ENCODE assay signal across 10 cellular contexts in genomic region chr3:116614795-116615362, GRCh38.
DNase-seq lines count a peak whose midpoint lies in the region; ATAC-seq, FAIRE-seq and TF ChIP-seq lines count a peak whose summit lies in the region.
"Had no signal": no experiment of that assay in that cellular context is flagged by ENCODE, and none has a peak within 500 bp of the region (broad histone marks: within the 10 kb centered on the region; RNA-seq: fewer than 3 reads in every experiment).

No MANE protein-coding gene starts in this region.

- H3K79me2 ChIP-seq in HCT116 (ENCODE audit: insufficient read depth, low read length) = no peaks in the 10 kb centered on the region

- H3K9me3 ChIP-seq in HCT116 (ENCODE audit: control insufficient read depth in 1 of 2, insufficient read depth in 1 of 2, low read depth in 1 of 2, low read length in 2 of 2) = no peaks in the 10 kb centered on the region

- POLR2A ChIA-PET in HCT116 (lab: Charles Lee) = no interaction called here

- peak in 2 of 3 experiments; percentile 29 to 46; a peak in 3 of 6 replicates for TF ChIP-seq CTCF in HCT116 (IDR thresholded peaks at IDR 0.05 in 2 of 3, conservative IDR thresholded peaks at IDR 0.05 in 1 of 3; ENCODE audit: borderline replicate concordance in 1 of 3, insufficient read depth in 1 of 3, low read depth in 2 of 3, low read length in 2 of 3)
- no peak for TF ChIP-seq CTCF in GM20000 (IDR thresholded peaks at IDR 0.05; ENCODE audit: extremely low read depth, missing control alignments)

- no peak overlapping the region for H3K27ac ChIP-seq in HCT116 (ENCODE audit: low read depth, low read length)

- no peak overlapping the region for H2AFZ ChIP-seq in HCT116 (ENCODE audit: low read depth, low read length, poor library complexity, severe bottlenecking)

- intact Hi-C loops in HCT116 (cut with micrococcal nuclease) = loop anchor here (10.0 kb wide), 1 partner anchor 140 kb away; no protein-coding TSS in a partner anchor

- DNase-seq in ELF-1 (ENCODE audit: low read depth, low spot score) = peak; percentile 3
- DNase-seq in HCT116 (ENCODE audit: low read depth, low spot score) = no peak
- peak; percentile 23 for DNase-seq in RCC 7860 (ENCODE audit: low spot score)
- peak; percentile 21 for DNase-seq in left kidney (ENCODE audit: low read depth, low spot score)
- DNase-seq in GM20000 (ENCODE audit: low spot score) = no peak
- no peak for DNase-seq in stimulated activated naive CD4-positive, alpha-beta T cell (lab: John Stamatoyannopoulos, UW)
- DNase-seq: amygdala had no signal

- H3K9me3 Mint-ChIP-seq in activated T-helper 17 cell treated with anti-CD3 and anti-CD28 coated beads, Interleukin-2, amount 50 U/mL, for 72 hours = peaks cover 4% of the 10 kb centered on the region

- RAD21 ChIA-PET in HCT116 (lab: Charles Lee; ENCODE audit: low non-redundant PET in 1 of 2, low total read pairs in 2 of 2, uncharacterized antibody in 2 of 2, unreplicated experiment in 2 of 2) = no interaction called here

- CTCF ChIA-PET in HCT116 (lab: Charles Lee) = no interaction called here

- H3K9ac ChIP-seq in HCT116 (ENCODE audit: low read length) = no peak overlapping the region

- H4K20me1 ChIP-seq in HCT116 (ENCODE audit: insufficient read depth) = no peaks in the 10 kb centered on the region

- H3K4me1 ChIP-seq in HCT116 (ENCODE audit: control insufficient read depth in 1 of 2, insufficient read depth in 2 of 2, low read length in 2 of 2) = no peaks in the 10 kb centered on the region

- no peak overlapping the region for H3K27ac Mint-ChIP-seq in activated T-helper 17 cell treated with anti-CD3 and anti-CD28 coated beads, Interleukin-2, amount 50 U/mL, for 72 hours

- H3K4me2 ChIP-seq in HCT116 (ENCODE audit: low read length) = no peak overlapping the region

- no peak overlapping the region for H3K4me3 ChIP-seq in HCT116 (replicated peaks in 1 of 2; ENCODE audit: low read depth in 1 of 2, low read length in 2 of 2)
- H3K4me3 ChIP-seq: lung had no signal

- no TSS peak for BruUV-seq in HCT116 (replicated peaks; lab: Mats Ljungman, UMichigan)

- H3K4me3 Mint-ChIP-seq in activated T-helper 17 cell treated with anti-CD3 and anti-CD28 coated beads, Interleukin-2, amount 50 U/mL, for 72 hours = no peak overlapping the region

- no peaks in the 10 kb centered on the region for H3K36me3 Mint-ChIP-seq in activated T-helper 17 cell treated with anti-CD3 and anti-CD28 coated beads, Interleukin-2, amount 50 U/mL, for 72 hours (ENCODE audit: low read depth)

- no peaks in the 10 kb centered on the region for H3K27me3 Mint-ChIP-seq in activated T-helper 17 cell treated with anti-CD3 and anti-CD28 coated beads, Interleukin-2, amount 50 U/mL, for 72 hours

- no peak for TF ChIP-seq POLR2A in HCT116 (IDR thresholded peaks at IDR 0.05; ENCODE audit: borderline replicate concordance, extremely low read depth, insufficient read depth, insufficient read length)

- no peak for TF ChIP-seq RAD21 in HCT116 (IDR thresholded peaks at IDR 0.05; ENCODE audit: low read depth)

- H3K4me1 Mint-ChIP-seq in activated T-helper 17 cell treated with anti-CD3 and anti-CD28 coated beads, Interleukin-2, amount 50 U/mL, for 72 hours = no peaks in the 10 kb centered on the region

- no peaks in the 10 kb centered on the region for H3K9me2 ChIP-seq in HCT116 (ENCODE audit: insufficient read depth)

- peak; percentile 57 for FAIRE-seq in RCC 7860 (lab: Jason Lieb, UNC)

- H3K36me3 ChIP-seq in HCT116 (ENCODE audit: control insufficient read depth in 1 of 2, insufficient read depth in 2 of 2, low read length in 2 of 2) = no peaks in the 10 kb centered on the region

- peak; percentile 63; the same call in 1 of the 2 replicates for ATAC-seq in HCT116
- ATAC-seq in GM19324 (IDR thresholded peaks at IDR 0.05; ENCODE audit: low FRiP score, unreplicated experiment) = no peak
- no peak for ATAC-seq in activated T-helper 17 cell treated with anti-CD3 and anti-CD28 coated beads, Interleukin-2, amount 50 U/mL, for 72 hours (replicated peaks)

- H3K27me3 ChIP-seq in HCT116 (ENCODE audit: insufficient read depth, low read length) = no peaks in the 10 kb centered on the region

TF ChIP-seq in HCT116, 20 proteins besides CTCF, POLR2A, EP300 and RAD21:
- TF ChIP-seq TCF7L2 (IDR thresholded peaks at IDR 0.05; ENCODE audit: borderline replicate concordance, extremely low read depth, insufficient read depth, insufficient read length) (no peak), REST (IDR thresholded peaks at IDR 0.05; ENCODE audit: low read depth) (no peak), EZH2 (IDR thresholded peaks at IDR 0.05) (no peak), ATF3 (IDR thresholded peaks at IDR 0.05) (no peak), SRF (IDR thresholded peaks at IDR 0.05; ENCODE audit: low read depth) (no peak)

Comparison
In these comparisons a context has a peak if more than half of its experiments do, and no peak if none do; other contexts are left out.
1. DNase-seq: peak in ELF-1 (single experiment), RCC 7860 (single experiment) and left kidney (single experiment); none in HCT116 (single experiment), GM20000 (single experiment) and stimulated activated naive CD4-positive, alpha-beta T cell (0 of 6).